Comparison of ENCODE assay signal across 32 cellular contexts in genomic region chr19:45345506-45345860, GRCh38. TPM values are rescaled to one million over a fixed set of nuclear protein-coding genes. Genes with fewer than 3 reads are reported as not detected.
"Had no signal": no experiment of that assay in that cellular context is flagged by ENCODE, and none has a peak within 500 bp of the region (broad histone marks: within the 10 kb centered on the region; RNA-seq: fewer than 3 reads in every experiment).

No MANE protein-coding gene starts in this region.

- H3K27ac ChIP-seq: foreskin keratinocyte, gastroesophageal sphincter, heart left ventricle, hepatocyte, left ventricle myocardium inferior, lower lobe of right lung, psoas muscle, sigmoid colon, spleen, thoracic aorta, tibial nerve, upper lobe of right lung, uterus had no signal

- ATAC-seq: effector memory CD8-positive, alpha-beta T cell; gastroesophageal sphincter; heart left ventricle; left colon; lower lobe of right lung; mucosa of descending colon; natural killer cell treated with Interleukin-12 subunit alpha and Interleukin-12 subunit beta and Interleukin-15 and Interleukin-18, amount 100 ng/mL, for 72 hours; psoas muscle; right cardiac atrium; stimulated activated memory B cell treated with anti-CD40 and anti-IgM and Interleukin-4, amounts not matched to agents 10 μg/mL and 1 μg/mL and 100 μg/mL, for 72 hours; stimulated activated naive CD8-positive, alpha-beta T cell treated with anti-CD3 and anti-CD28 coated beads, Interleukin-15, Interleukin-2, amounts not matched to agents 100 U/mL and 50 U/mL, for 24 hours; upper lobe of right lung had no signal

- DNase-seq: cerebellar nuclear complex; cortex of kidney; effector memory CD8-positive, alpha-beta T cell; heart left ventricle; kidney glomerular epithelial cell; left colon; left ventricle myocardium inferior; lower lobe of right lung; mucosa of descending colon; naive B cell; psoas muscle; right cardiac atrium; sigmoid colon; spleen; stimulated activated CD4-positive, alpha-beta T cell treated with anti-CD3 and anti-CD28 coated beads, Interleukin-4, amount 100 ng/mL, for 4 hours; stimulated activated naive CD8-positive, alpha-beta T cell treated with anti-CD3 and anti-CD28 coated beads, Interleukin-15, Interleukin-2, amounts not matched to agents 100 U/mL and 50 U/mL, for 24 hours; substantia nigra; upper lobe of right lung; uterus had no signal

- H3K27me3 ChIP-seq: foreskin keratinocyte had no signal

- H3K9me3 ChIP-seq: gastroesophageal sphincter, heart left ventricle, left ventricle myocardium inferior, lower lobe of right lung, mucosa of descending colon, psoas muscle, sigmoid colon, spleen, thoracic aorta, tibial nerve, upper lobe of right lung, uterus had no signal

- H3K4me1 ChIP-seq: foreskin keratinocyte, lower lobe of right lung, psoas muscle, upper lobe of right lung had no signal

- H3K36me3 ChIP-seq: left ventricle myocardium inferior, lower lobe of right lung, sigmoid colon, thoracic aorta, upper lobe of right lung, uterus had no signal

- H3K4me3 ChIP-seq: gastroesophageal sphincter, heart left ventricle, hepatocyte, left ventricle myocardium inferior, lower lobe of right lung, mucosa of descending colon, psoas muscle, sigmoid colon, spleen, thoracic aorta, tibial nerve, upper lobe of right lung, uterus had no signal

RNA-seq across cellular contexts. Expression of gene KLC3, which starts 4.9 kb away (rescaled TPM):
- total RNA-seq: left colon; left ventricle myocardium inferior; mucosa of descending colon; natural killer cell treated with Interleukin-12 subunit alpha and Interleukin-12 subunit beta and Interleukin-15 and Interleukin-18, amount 100 ng/mL, for 72 hours; neural crest cell; osteocyte; right cardiac atrium; sigmoid colon; thoracic aorta; tibial nerve had no signal

RNA-seq across cellular contexts. Expression of gene CKM, which starts 22.8 kb away (rescaled TPM):
- total RNA-seq: dermis microvascular lymphatic vessel endothelial cell, fibroblast of lung, foreskin keratinocyte, neural crest cell, osteocyte, renal cortical epithelial cell had no signal

RNA-seq across cellular contexts. Expression of gene PPP1R13L, which starts 59.4 kb away (rescaled TPM):
- total RNA-seq: skeletal muscle tissue had no signal
